Comparison of ENCODE assay signal across 8 cellular contexts in genomic region chr4:81052119-81053068, GRCh38. TPM values are rescaled to one million over a fixed set of nuclear protein-coding genes. Genes with fewer than 3 reads are reported as not detected.
DNase-seq lines count a peak whose midpoint lies in the region; ATAC-seq, FAIRE-seq and TF ChIP-seq lines count a peak whose summit lies in the region.

No MANE protein-coding gene starts in this region.

- FAIRE-seq in RCC 7860 (lab: Jason Lieb, UNC), result no peak

- H3K36me3 Mint-ChIP-seq in activated CD4-positive, alpha-beta T cell treated with anti-CD3 and anti-CD28 coated beads for 36 hours (ENCODE audit: low read depth), result no peaks in the 10 kb centered on the region
- no peaks in the 10 kb centered on the region for H3K36me3 Mint-ChIP-seq in naive thymus-derived CD8-positive, alpha-beta T cell

- POLR2A ChIA-PET in activated CD4-positive, alpha-beta T cell treated with anti-CD3 and anti-CD28 coated beads for 36 hours (lab: Charles Lee), result no interaction called here
- POLR2A ChIA-PET in naive thymus-derived CD8-positive, alpha-beta T cell (lab: Charles Lee), result no interaction called here

- peaks cover 3% of the 10 kb centered on the region; the same call in 1 of the 2 replicates for H3K27me3 ChIP-seq in BE2C

- H3K27ac Mint-ChIP-seq in activated CD4-positive, alpha-beta T cell treated with anti-CD3 and anti-CD28 coated beads for 36 hours, result no peak overlapping the region
- H3K27ac Mint-ChIP-seq in naive thymus-derived CD8-positive, alpha-beta T cell, result no peak overlapping the region

- no peaks in the 10 kb centered on the region for H3K36me3 ChIP-seq in BE2C

- H3K4me1 Mint-ChIP-seq in activated CD4-positive, alpha-beta T cell treated with anti-CD3 and anti-CD28 coated beads for 36 hours, result no peaks in the 10 kb centered on the region
- H3K4me1 Mint-ChIP-seq in naive thymus-derived CD8-positive, alpha-beta T cell, result no peaks in the 10 kb centered on the region

- H3K4me3 ChIP-seq in BE2C (ENCODE audit: low read depth, low read length) (no peak overlapping the region), epithelial cell of proximal tubule (ENCODE audit: low read depth, low read length) (no peak overlapping the region)

- intact Hi-C loops in activated CD4-positive, alpha-beta T cell treated with anti-CD3 and anti-CD28 coated beads for 36 hours (cut with DNase I, micrococcal nuclease), result loop anchor here in 1 of 2 experiments (5.0 kb wide), 2 partner anchors 830 to 850 kb away; no protein-coding TSS in a partner anchor

- no peaks in the 10 kb centered on the region for H3K9me3 ChIP-seq in BE2C

- CTCF ChIA-PET in activated CD4-positive, alpha-beta T cell treated with anti-CD3 and anti-CD28 coated beads for 36 hours (lab: Charles Lee), result interaction anchor here (1.0 to 1.6 kb wide), 6 partner anchors 12 to 1681 kb away, joined by 3 to 6 read pairs (median 4); no protein-coding TSS in a partner anchor

- TF ChIP-seq CTCF in BE2C (IDR thresholded peaks at IDR 0.05; ENCODE audit: low read depth, low read length), result peak; percentile 87
- TF ChIP-seq CTCF in epithelial cell of proximal tubule (conservative IDR thresholded peaks at IDR 0.05; ENCODE audit: low read depth, low read length), result peak; percentile 93

- DNase-seq in BE2C (peak; percentile 73), NCI-H146 treated with DMSO at 0.1 percent for 48 hours (lab: John Stamatoyannopoulos, UW; ENCODE audit: unreplicated experiment) (peak; percentile 41), epithelial cell of proximal tubule (ENCODE audit: low read depth) (no peak), RCC 7860 (ENCODE audit: low spot score) (no peak)
- DNase-seq in activated CD4-positive, alpha-beta T cell treated with anti-CD3 and anti-CD28 coated beads for 36 hours, result peak; percentile 64
- peak; percentile 18 to 77 (median 42) for DNase-seq in naive thymus-derived CD8-positive, alpha-beta T cell

- peaks cover 14% of the 10 kb centered on the region for H3K27me3 Mint-ChIP-seq in activated CD4-positive, alpha-beta T cell treated with anti-CD3 and anti-CD28 coated beads for 36 hours
- H3K27me3 Mint-ChIP-seq in naive thymus-derived CD8-positive, alpha-beta T cell, result peaks cover 0 to 7% (median 0%) of the 10 kb centered on the region in 5 donors

- ATAC-seq in GM18499 (IDR thresholded peaks at IDR 0.05; ENCODE audit: insufficient read depth, unreplicated experiment) (peak; percentile 98), HG02840 (IDR thresholded peaks at IDR 0.05; ENCODE audit: low FRiP score, unreplicated experiment) (peak; percentile 99)
- ATAC-seq in activated CD4-positive, alpha-beta T cell treated with anti-CD3 and anti-CD28 coated beads for 36 hours, result no peak
- ATAC-seq in naive thymus-derived CD8-positive, alpha-beta T cell, result peak; percentile 47 to 63

- H3K4me1 ChIP-seq in BE2C, result no peaks in the 10 kb centered on the region

- no peaks in the 10 kb centered on the region for H3K9me3 Mint-ChIP-seq in activated CD4-positive, alpha-beta T cell treated with anti-CD3 and anti-CD28 coated beads for 36 hours (ENCODE audit: low read depth)
- H3K9me3 Mint-ChIP-seq in naive thymus-derived CD8-positive, alpha-beta T cell, result no peaks in the 10 kb centered on the region

- H3K4me3 Mint-ChIP-seq in activated CD4-positive, alpha-beta T cell treated with anti-CD3 and anti-CD28 coated beads for 36 hours, result no peak overlapping the region
- no peak overlapping the region for H3K4me3 Mint-ChIP-seq in naive thymus-derived CD8-positive, alpha-beta T cell

RNA-seq across cellular contexts. Expression of gene BMP3, which starts 21.9 kb away (rescaled TPM):
- not detected for polyA plus RNA-seq in BE2C (2012; ENCODE audit: insufficient read depth, insufficient read length, low read depth)
- not detected for total RNA-seq in activated CD4-positive, alpha-beta T cell treated with anti-CD3 and anti-CD28 coated beads for 36 hours
- 0.06 TPM in 1 of 2 replicates, not detected in the other for total RNA-seq in epithelial cell of proximal tubule
- not detected for total RNA-seq in naive thymus-derived CD8-positive, alpha-beta T cell
- under 1 TPM in 1 of 3 donors, not detected in 2; 0.03 TPM for polyA plus RNA-seq in naive thymus-derived CD8-positive, alpha-beta T cell

Comparison
In these comparisons a context has a peak if more than half of its experiments do, and no peak if none do; other contexts are left out.
1. DNase-seq: peak in BE2C (single experiment), NCI-H146 treated with DMSO at 0.1 percent for 48 hours (single experiment), activated CD4-positive, alpha-beta T cell treated with anti-CD3 and anti-CD28 coated beads for 36 hours (single experiment) and naive thymus-derived CD8-positive, alpha-beta T cell (10 of 10); none in epithelial cell of proximal tubule (single experiment) and RCC 7860 (single experiment).